27 cellular contexts compared by ENCODE assay signal in the genomic region with DNA sequence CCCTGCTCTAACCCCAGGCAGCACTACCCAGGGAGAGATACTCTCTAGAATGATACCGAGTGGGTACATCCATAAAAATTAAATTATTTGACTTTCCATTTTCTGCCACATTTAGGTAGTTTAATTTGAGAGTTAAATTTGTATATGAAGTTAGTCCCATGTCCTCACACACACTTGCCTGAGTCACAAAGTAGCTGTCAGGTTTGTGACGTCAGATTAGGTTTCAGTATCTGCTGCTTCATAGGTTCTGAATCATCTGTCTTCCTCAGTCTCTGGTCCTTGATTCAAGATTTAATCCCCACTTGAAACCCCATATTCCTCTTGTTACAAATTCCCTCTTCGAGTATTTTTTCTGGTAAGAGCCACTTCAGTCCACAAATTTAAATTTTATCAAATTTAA.
"Had no signal": no experiment of that assay in that cellular context is flagged by ENCODE, and none has a peak within 500 bp of the region (broad histone marks: within the 10 kb centered on the region; RNA-seq: fewer than 3 reads in every experiment).

No MANE protein-coding gene starts in this region.

- DNase-seq: natural killer cell; occipital lobe; ovary; psoas muscle; right cardiac atrium; spleen; stimulated activated CD4-positive, alpha-beta T cell treated with anti-CD3 and anti-CD28 coated beads, Interleukin-12 subunit alpha, Interleukin-12 subunit beta, amount 100 ng/mL, for 4 hours; stimulated activated CD4-positive, alpha-beta T cell treated with anti-CD3 and anti-CD28 coated beads, Interleukin-1b, Interleukin-23, amount 100 ng/mL, for 48 hours; stimulated activated CD4-positive, alpha-beta T cell treated with anti-CD3 and anti-CD28 coated beads, Interleukin-4, amount 100 ng/mL, for 1 hour; stimulated activated CD4-positive, alpha-beta T cell treated with anti-CD3 and anti-CD28 coated beads, Interleukin-4, amount 100 ng/mL, for 4 hours; stimulated activated CD8-positive, alpha-beta memory T cell treated with anti-CD3 and anti-CD28 coated beads, Interleukin-4, amount 100 ng/mL, for 48 hours; stimulated activated naive CD4-positive, alpha-beta T cell; stimulated activated naive CD8-positive, alpha-beta T cell treated with anti-CD3 and anti-CD28 coated beads, Interleukin-15, amount 100 ng/mL, for 72 hours; stimulated activated naive CD8-positive, alpha-beta T cell treated with anti-CD3 and anti-CD28 coated beads, Interleukin-15, Interleukin-2, amounts not matched to agents 100 U/mL and 50 U/mL, for 24 hours; substantia nigra; testis; tibial artery; transverse colon; upper lobe of right lung; uterus had no signal

- H3K4me2 ChIP-seq: neural progenitor cell, smooth muscle cell had no signal

- H3K79me2 ChIP-seq: parathyroid adenoma had no signal

- H3K27ac ChIP-seq: neural progenitor cell, ovary, parathyroid adenoma, psoas muscle, skin epidermis, spleen, suprapubic skin, testis, tibial artery, transverse colon, upper lobe of right lung, uterus had no signal

- H3K36me3 ChIP-seq: neural progenitor cell, ovary, spleen, suprapubic skin, tibial artery, transverse colon, upper lobe of right lung, uterus had no signal

- H3K9ac ChIP-seq: neural progenitor cell, parathyroid adenoma had no signal

- H2AFZ ChIP-seq: neural progenitor cell, parathyroid adenoma had no signal

- H3K9me3 ChIP-seq: ovary, psoas muscle, spleen, suprapubic skin, testis, tibial artery, transverse colon, upper lobe of right lung, uterus had no signal

- H3K4me3 ChIP-seq: neural progenitor cell, ovary, psoas muscle, skin epidermis, smooth muscle cell, spleen, suprapubic skin, testis, tibial artery, transverse colon, upper lobe of right lung, uterus had no signal

- H3K4me1 ChIP-seq: neural progenitor cell, parathyroid adenoma, psoas muscle, spleen, suprapubic skin, testis, tibial artery, transverse colon, upper lobe of right lung, uterus had no signal

- ATAC-seq: natural killer cell; psoas muscle; right cardiac atrium; sciatic nerve; stimulated activated memory B cell treated with anti-CD40 and anti-IgM and Interleukin-4, amounts not matched to agents 10 μg/mL and 1 μg/mL and 100 μg/mL, for 72 hours; stimulated activated naive CD8-positive, alpha-beta T cell treated with anti-CD3 and anti-CD28 coated beads, Interleukin-15, amount 100 ng/mL, for 72 hours; stimulated activated naive CD8-positive, alpha-beta T cell treated with anti-CD3 and anti-CD28 coated beads, Interleukin-15, Interleukin-2, amounts not matched to agents 100 U/mL and 50 U/mL, for 24 hours; upper lobe of right lung had no signal

- H3K27me3 ChIP-seq: neural progenitor cell, ovary, spleen, suprapubic skin, testis, tibial artery, transverse colon, upper lobe of right lung, uterus had no signal
